Comparison of ENCODE assay signal across 16 cellular contexts in the genomic region with DNA sequence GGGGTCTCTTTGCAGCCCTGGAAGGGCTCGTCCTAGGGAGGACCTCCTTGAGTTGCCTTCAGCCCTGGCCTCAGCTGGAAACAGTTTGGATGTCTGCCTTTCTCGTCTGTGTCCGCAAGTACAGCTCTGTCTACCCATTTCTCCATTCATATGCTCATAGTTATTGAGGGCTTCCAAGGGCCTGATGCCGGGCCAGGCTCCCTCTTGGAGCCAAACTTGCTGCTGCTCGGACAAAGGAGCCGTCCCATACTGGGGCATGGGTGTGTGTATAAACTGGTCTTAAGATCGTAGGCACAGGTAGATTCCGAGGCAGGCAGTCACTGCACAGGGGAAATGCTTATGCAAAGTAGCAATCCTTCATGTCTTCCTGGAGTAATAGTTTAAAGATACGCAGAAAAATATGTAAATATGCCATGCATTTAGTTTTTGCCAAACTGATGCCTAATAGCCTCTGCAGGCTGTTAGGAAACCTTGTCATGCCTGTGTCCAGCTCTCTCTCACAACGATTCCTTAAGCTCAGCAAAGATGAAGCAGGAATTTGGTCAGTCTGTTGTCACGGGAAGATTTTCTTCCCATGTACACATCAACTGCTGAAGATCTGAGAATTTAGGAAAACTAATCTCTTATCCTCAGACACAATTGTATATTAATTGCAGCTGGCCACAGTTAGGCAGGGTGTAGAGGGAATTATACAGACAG.
DNase-seq lines count a peak whose midpoint lies in the region; ATAC-seq and TF ChIP-seq lines count a peak whose summit lies in the region.
"Had no signal": no experiment of that assay in that cellular context is flagged by ENCODE, and none has a peak within 500 bp of the region (broad histone marks: within the 10 kb centered on the region; RNA-seq: fewer than 3 reads in every experiment).

No MANE protein-coding gene starts in this region.

- H3K9me3 Mint-ChIP-seq in CD4-positive, alpha-beta T cell, result no peaks in the 10 kb centered on the region

- H3K27me3 ChIP-seq in ACC112 (ENCODE audit: insufficient read depth, low read length), result no peaks in the 10 kb centered on the region
- H3K27me3 ChIP-seq in fibroblast of lung (ENCODE audit: control insufficient read depth, insufficient read depth, low read length), result no peaks in the 10 kb centered on the region
- no peaks in the 10 kb centered on the region for H3K27me3 ChIP-seq in psoas muscle (ENCODE audit: insufficient read depth in 3 of 3, low read length in 2 of 3)
- peaks cover 6% of the 10 kb centered on the region for H3K27me3 ChIP-seq in CD4-positive, alpha-beta T cell (ENCODE audit: control insufficient read depth, insufficient read depth, low read length)
- H3K27me3 ChIP-seq: upper lobe of left lung had no signal

- no peaks in the 10 kb centered on the region for H3K79me2 ChIP-seq in ACC112 (ENCODE audit: control insufficient read depth, insufficient read depth, low read length, unreplicated experiment)
- no peaks in the 10 kb centered on the region for H3K79me2 ChIP-seq in fibroblast of lung (ENCODE audit: control insufficient read depth, insufficient read depth, low read length)

- ATAC-seq in psoas muscle, result no peak
- no peak for ATAC-seq in CD4-positive, alpha-beta T cell (ENCODE audit: poor library complexity)
- ATAC-seq: GM12878, Panc1, T-helper 17 cell had no signal

- H3K4me2 ChIP-seq in fibroblast of lung (ENCODE audit: extremely low read depth, insufficient read depth, low read length), result peak overlapping the region; percentile 83

- DNase-seq in RWPE1 (ENCODE audit: low spot score), result no peak
- DNase-seq in fibroblast of lung (ENCODE audit: low read depth in 2 of 2), result no peak
- DNase-seq in psoas muscle, result no peak
- DNase-seq in NCI-H1694 (lab: John Stamatoyannopoulos, UW), result no peak
- DNase-seq in CD4-positive, alpha-beta T cell, result no peak
- no peak for DNase-seq in T-helper 1 cell
- no peak for DNase-seq in KBM-7
- DNase-seq: activated CD4-positive, alpha-beta T cell treated with anti-CD3 and anti-CD28 coated beads, Interleukin-2, amount 50 U/mL, for 4 hours; activated gamma-delta T cell treated with Interleukin-2 at 50 U/mL for 16 hours; central memory CD4-positive, alpha-beta T cell; DMS53; T-helper 17 cell; upper lobe of left lung had no signal

- no peaks in the 10 kb centered on the region for H4K20me1 ChIP-seq in fibroblast of lung (ENCODE audit: control insufficient read depth, extremely low read depth, insufficient read depth, low read length)

- H3K36me3 Mint-ChIP-seq in CD4-positive, alpha-beta T cell (ENCODE audit: low read depth), result no peaks in the 10 kb centered on the region

- H3K4me1 Mint-ChIP-seq in CD4-positive, alpha-beta T cell (ENCODE audit: low read depth), result no peaks in the 10 kb centered on the region

- no peaks in the 10 kb centered on the region for H3K36me3 ChIP-seq in ACC112 (ENCODE audit: insufficient read depth, low read length)
- H3K36me3 ChIP-seq in fibroblast of lung (ENCODE audit: control insufficient read depth, insufficient read depth, low read length), result no peaks in the 10 kb centered on the region
- peaks cover 0 to 18% of the 10 kb centered on the region in 2 donors for H3K36me3 ChIP-seq in psoas muscle (ENCODE audit: insufficient read depth in 1 of 2, low read depth in 1 of 2)

- WGBS in psoas muscle, 3 donors, result 36 to 55% (median 41%) methylated on average over 11 of the region's 11 CpGs

- CTCF ChIA-PET in RWPE1 (lab: Yijun Ruan, JAX), result interaction anchor here (0.6 to 0.7 kb wide), 2 partner anchors 24 to 494 kb away, joined by 3 to 4 read pairs; no protein-coding TSS in a partner anchor
- CTCF ChIA-PET in CD4-positive, alpha-beta T cell (lab: Charles Lee), result no interaction called here

- POLR2A ChIA-PET in RWPE1 (lab: Yijun Ruan, JAX; ENCODE audit: low non-redundant PET), result interaction anchor here (1.0 kb wide), 1 partner anchor 462 kb away, joined by 3 read pairs; no protein-coding TSS in a partner anchor
- POLR2A ChIA-PET in CD4-positive, alpha-beta T cell (lab: Charles Lee), result no interaction called here

- H2AFZ ChIP-seq in ACC112 (ENCODE audit: low read length, unreplicated experiment) (peak overlapping the region; percentile 54), fibroblast of lung (ENCODE audit: low read length) (no peak overlapping the region)

- H3K27ac ChIP-seq in ACC112 (ENCODE audit: low read depth, low read length), result peak overlapping the region; percentile 59; the same call in 1 of the 2 replicates
- peak overlapping the region; percentile 49 for H3K27ac ChIP-seq in RWPE1
- H3K27ac ChIP-seq in fibroblast of lung (ENCODE audit: insufficient read depth, low read length), result peak overlapping the region; percentile 61
- peak overlapping the region; percentile 88 for H3K27ac ChIP-seq in psoas muscle
- H3K27ac ChIP-seq in CD4-positive, alpha-beta T cell (ENCODE audit: low read depth, low read length), result no peak overlapping the region

- intact Hi-C loops in psoas muscle (cut with DNase I), result no loop called here
- intact Hi-C loops in CD4-positive, alpha-beta T cell (cut with DNase I, micrococcal nuclease), result no loop called here

- in situ Hi-C loops in KBM-7 (cut with MboI; ENCODE audit: low pct_unique_long_range_greater_than_20kb, low sequenced_read_pairs), result no loop called here

- no peak overlapping the region for H3K27ac Mint-ChIP-seq in CD4-positive, alpha-beta T cell
- H3K27ac Mint-ChIP-seq: T-helper 17 cell had no signal

- H3K4me3 ChIP-seq in ACC112 (ENCODE audit: low read depth, low read length) (peak overlapping the region; percentile 44), fibroblast of lung (replicated peaks in 1 of 4; ENCODE audit: control extremely low read depth in 1 of 4, insufficient read depth in 1 of 4, low read depth in 3 of 4, low read length in 4 of 4) (peak overlapping the region in 1 of 4 experiments; percentile 40), psoas muscle (no peak overlapping the region)
- H3K4me3 ChIP-seq: GM12878, upper lobe of left lung had no signal

- H3K9ac ChIP-seq in fibroblast of lung (ENCODE audit: insufficient read depth, low read length), result no peak overlapping the region

- H3K4me3 Mint-ChIP-seq in CD4-positive, alpha-beta T cell, result no peak overlapping the region
- H3K4me3 Mint-ChIP-seq: T-helper 17 cell had no signal

- H3K4me1 ChIP-seq in ACC112 (ENCODE audit: control insufficient read depth, insufficient read depth, low read length, unreplicated experiment) (peaks cover 24% of the 10 kb centered on the region), fibroblast of lung (ENCODE audit: control insufficient read depth, extremely low read depth, insufficient read depth, low read length) (peaks cover 21% of the 10 kb centered on the region), psoas muscle (peaks cover 44% of the 10 kb centered on the region)

- no peaks in the 10 kb centered on the region for H3K9me3 ChIP-seq in fibroblast of lung (ENCODE audit: control insufficient read depth, insufficient read depth, low read depth, low read length)
- H3K9me3 ChIP-seq in psoas muscle, result no peaks in the 10 kb centered on the region
- H3K9me3 ChIP-seq in CD4-positive, alpha-beta T cell (ENCODE audit: control insufficient read depth, low read length), result no peaks in the 10 kb centered on the region
- H3K9me3 ChIP-seq: upper lobe of left lung had no signal

- TF ChIP-seq CTCF in RWPE1 (conservative IDR thresholded peaks at IDR 0.05; ENCODE audit: low read depth) (no peak), fibroblast of lung (conservative IDR thresholded peaks at IDR 0.05 in 1 of 2, IDR thresholded peaks at IDR 0.05 in 1 of 2; ENCODE audit: low read depth in 1 of 2, low read length in 2 of 2) (no peak), psoas muscle (IDR thresholded peaks at IDR 0.05) (no peak)
- no peak for TF ChIP-seq CTCF in CD4-positive, alpha-beta T cell (IDR thresholded peaks at IDR 0.05)

- peaks cover 34% of the 10 kb centered on the region for H3K27me3 Mint-ChIP-seq in CD4-positive, alpha-beta T cell
